1 cellular context compared by ENCODE assay signal in the genomic region with DNA sequence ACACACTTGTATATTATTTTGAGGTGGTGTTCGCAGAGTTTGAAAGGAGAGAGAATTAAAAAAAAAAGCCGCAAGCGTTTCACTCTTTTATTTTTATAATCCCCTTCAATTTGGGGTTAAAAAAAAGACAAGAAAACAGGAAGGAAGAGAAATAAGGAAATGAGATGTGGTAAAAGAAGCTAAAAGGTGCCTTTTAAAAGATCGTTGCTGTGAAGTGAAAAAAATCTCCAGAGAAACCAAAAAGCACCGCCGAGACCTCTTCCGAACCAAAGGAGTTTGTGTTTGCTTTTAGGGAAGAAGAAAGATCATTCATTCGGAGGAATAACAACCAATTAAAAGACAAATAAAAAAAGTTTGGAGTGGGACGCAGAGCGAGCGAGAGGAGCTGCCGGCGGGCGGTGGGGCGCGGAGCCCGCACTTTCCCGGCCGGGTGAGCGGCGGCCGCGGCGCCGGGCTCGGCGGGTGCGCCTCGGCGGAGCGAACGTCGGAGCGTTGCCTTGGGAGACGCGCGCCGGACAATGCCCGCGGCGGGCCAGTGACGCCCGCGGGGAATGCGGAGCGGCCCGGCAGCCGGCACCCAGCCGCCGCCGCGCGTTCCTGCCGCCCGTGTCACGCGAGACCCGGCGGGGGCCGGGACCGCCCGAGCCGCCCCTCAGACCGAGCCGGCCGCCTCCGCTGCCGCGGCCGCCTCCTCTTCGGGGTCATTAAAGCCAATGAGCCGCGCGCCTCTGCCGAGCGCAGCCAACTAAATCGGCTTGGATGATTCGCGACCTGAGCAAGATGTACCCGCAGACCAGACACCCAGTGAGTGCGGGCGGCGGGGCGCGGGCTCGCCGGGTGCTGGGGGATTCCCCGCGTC.
TF ChIP-seq lines count a peak whose summit lies in the region.

No MANE protein-coding gene starts in this region.

TF ChIP-seq in GM23338, 12 proteins besides CTCF, POLR2A, EP300 and RAD21:
- TF ChIP-seq, protein P1, sequence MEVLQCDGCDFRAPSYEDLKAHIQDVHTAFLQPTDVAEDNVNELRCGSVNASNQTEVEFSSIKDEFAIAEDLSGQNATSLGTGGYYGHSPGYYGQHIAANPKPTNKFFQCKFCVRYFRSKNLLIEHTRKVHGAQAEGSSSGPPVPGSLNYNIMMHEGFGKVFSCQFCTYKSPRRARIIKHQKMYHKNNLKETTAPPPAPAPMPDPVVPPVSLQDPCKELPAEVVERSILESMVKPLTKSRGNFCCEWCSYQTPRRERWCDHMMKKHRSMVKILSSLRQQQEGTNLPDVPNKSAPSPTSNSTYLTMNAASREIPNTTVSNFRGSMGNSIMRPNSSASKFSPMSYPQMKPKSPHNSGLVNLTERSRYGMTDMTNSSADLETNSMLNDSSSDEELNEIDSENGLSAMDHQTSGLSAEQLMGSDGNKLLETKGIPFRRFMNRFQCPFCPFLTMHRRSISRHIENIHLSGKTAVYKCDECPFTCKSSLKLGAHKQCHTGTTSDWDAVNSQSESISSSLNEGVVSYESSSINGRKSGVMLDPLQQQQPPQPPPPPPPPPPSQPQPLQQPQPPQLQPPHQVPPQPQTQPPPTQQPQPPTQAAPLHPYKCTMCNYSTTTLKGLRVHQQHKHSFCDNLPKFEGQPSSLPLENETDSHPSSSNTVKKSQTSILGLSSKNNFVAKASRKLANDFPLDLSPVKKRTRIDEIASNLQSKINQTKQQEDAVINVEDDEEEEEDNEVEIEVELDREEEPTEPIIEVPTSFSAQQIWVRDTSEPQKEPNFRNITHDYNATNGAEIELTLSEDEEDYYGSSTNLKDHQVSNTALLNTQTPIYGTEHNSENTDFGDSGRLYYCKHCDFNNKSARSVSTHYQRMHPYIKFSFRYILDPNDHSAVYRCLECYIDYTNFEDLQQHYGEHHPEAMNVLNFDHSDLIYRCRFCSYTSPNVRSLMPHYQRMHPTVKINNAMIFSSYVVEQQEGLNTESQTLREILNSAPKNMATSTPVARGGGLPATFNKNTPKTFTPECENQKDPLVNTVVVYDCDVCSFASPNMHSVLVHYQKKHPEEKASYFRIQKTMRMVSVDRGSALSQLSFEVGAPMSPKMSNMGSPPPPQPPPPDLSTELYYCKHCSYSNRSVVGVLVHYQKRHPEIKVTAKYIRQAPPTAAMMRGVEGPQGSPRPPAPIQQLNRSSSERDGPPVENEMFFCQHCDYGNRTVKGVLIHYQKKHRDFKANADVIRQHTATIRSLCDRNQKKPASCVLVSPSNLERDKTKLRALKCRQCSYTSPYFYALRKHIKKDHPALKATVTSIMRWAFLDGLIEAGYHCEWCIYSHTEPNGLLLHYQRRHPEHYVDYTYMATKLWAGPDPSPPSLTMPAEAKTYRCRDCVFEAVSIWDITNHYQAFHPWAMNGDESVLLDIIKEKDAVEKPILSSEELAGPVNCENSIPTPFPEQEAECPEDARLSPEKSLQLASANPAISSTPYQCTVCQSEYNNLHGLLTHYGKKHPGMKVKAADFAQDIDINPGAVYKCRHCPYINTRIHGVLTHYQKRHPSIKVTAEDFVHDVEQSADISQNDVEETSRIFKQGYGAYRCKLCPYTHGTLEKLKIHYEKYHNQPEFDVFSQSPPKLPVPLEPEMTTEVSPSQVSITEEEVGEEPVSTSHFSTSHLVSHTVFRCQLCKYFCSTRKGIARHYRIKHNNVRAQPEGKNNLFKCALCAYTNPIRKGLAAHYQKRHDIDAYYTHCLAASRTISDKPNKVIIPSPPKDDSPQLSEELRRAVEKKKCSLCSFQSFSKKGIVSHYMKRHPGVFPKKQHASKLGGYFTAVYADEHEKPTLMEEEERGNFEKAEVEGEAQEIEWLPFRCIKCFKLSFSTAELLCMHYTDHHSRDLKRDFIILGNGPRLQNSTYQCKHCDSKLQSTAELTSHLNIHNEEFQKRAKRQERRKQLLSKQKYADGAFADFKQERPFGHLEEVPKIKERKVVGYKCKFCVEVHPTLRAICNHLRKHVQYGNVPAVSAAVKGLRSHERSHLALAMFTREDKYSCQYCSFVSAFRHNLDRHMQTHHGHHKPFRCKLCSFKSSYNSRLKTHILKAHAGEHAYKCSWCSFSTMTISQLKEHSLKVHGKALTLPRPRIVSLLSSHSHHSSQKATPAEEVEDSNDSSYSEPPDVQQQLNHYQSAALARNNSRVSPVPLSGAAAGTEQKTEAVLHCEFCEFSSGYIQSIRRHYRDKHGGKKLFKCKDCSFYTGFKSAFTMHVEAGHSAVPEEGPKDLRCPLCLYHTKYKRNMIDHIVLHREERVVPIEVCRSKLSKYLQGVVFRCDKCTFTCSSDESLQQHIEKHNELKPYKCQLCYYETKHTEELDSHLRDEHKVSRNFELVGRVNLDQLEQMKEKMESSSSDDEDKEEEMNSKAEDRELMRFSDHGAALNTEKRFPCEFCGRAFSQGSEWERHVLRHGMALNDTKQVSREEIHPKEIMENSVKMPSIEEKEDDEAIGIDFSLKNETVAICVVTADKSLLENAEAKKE (CRISPR knock-in tag; IDR thresholded peaks at IDR 0.05), result no peak
- TF ChIP-seq ZNF331 (CRISPR knock-in tag; IDR thresholded peaks at IDR 0.05; ENCODE audit: low read depth), result no peak
- no peak for TF ChIP-seq ZNF114 (CRISPR knock-in tag; IDR thresholded peaks at IDR 0.05)
- no peak for TF ChIP-seq CREB1 (CRISPR knock-in tag; IDR thresholded peaks at IDR 0.05; ENCODE audit: low read depth)
- no peak for TF ChIP-seq STAT1 (IDR thresholded peaks at IDR 0.05; ENCODE audit: unreplicated experiment)
- TF ChIP-seq POLR2AphosphoS5 (IDR thresholded peaks at IDR 0.05; ENCODE audit: low read depth), result no peak
- TF ChIP-seq NANOG (IDR thresholded peaks at IDR 0.05; ENCODE audit: borderline replicate concordance), result no peak
- no peak for TF ChIP-seq JUNB (IDR thresholded peaks at IDR 0.05; ENCODE audit: unreplicated experiment)
